ENCODE assay signal across 14 cellular contexts in genomic region chr1:184583837-184584236, GRCh38.
"Had no signal": no experiment of that assay in that cellular context is flagged by ENCODE, and none has a peak within 500 bp of the region (broad histone marks: within the 10 kb centered on the region; RNA-seq: fewer than 3 reads in every experiment).

No MANE protein-coding gene starts in this region.

- H3K4me3 ChIP-seq: hepatocyte, left ventricle myocardium inferior, pancreas, thyroid gland had no signal

- H3K4me1 ChIP-seq: pancreas, thyroid gland had no signal

- H3K27me3 ChIP-seq: hepatocyte, pancreas, thyroid gland had no signal

- H3K27ac Mint-ChIP-seq: activated naive CD4-positive, alpha-beta T cell treated with anti-CD3 and anti-CD28 coated beads for 36 hours; activated naive CD8-positive, alpha-beta T cell treated with anti-CD3 and anti-CD28 coated beads, Interleukin-2, amount 50 U/mL, for 24 hours; activated T-helper 17 cell treated with anti-CD3 and anti-CD28 coated beads, Interleukin-2, amount 50 U/mL, for 72 hours; stimulated activated naive B cell treated with anti-CD40 and anti-IgM and Interleukin-4, amounts not matched to agents 10 μg/mL and 1 μg/mL and 100 μg/mL, for 72 hours; T-cell had no signal

- ATAC-seq: activated naive CD8-positive, alpha-beta T cell treated with anti-CD3 and anti-CD28 coated beads, Interleukin-2, amount 50 U/mL, for 24 hours; activated T-helper 17 cell treated with anti-CD3 and anti-CD28 coated beads, Interleukin-2, amount 50 U/mL, for 72 hours; esophagus mucosa; pancreas; stimulated activated naive B cell treated with anti-CD40 and anti-IgM and Interleukin-4, amounts not matched to agents 10 μg/mL and 1 μg/mL and 100 μg/mL, for 72 hours; T-cell had no signal

- DNase-seq: activated CD4-positive, alpha-beta T cell treated with anti-CD3 and anti-CD28 coated beads, Interleukin-2, amount 50 U/mL, for 4 hours; activated CD4-positive, CD25-positive, alpha-beta regulatory T cell treated with anti-CD3 and anti-CD28 coated beads, Interleukin-2, amount 50 U/mL, for 72 hours; activated naive CD4-positive, alpha-beta T cell treated with anti-CD3 and anti-CD28 coated beads for 36 hours; activated naive CD8-positive, alpha-beta T cell treated with anti-CD3 and anti-CD28 coated beads, Interleukin-2, amount 50 U/mL, for 24 hours; aorta; left ventricle myocardium inferior; pancreas; stimulated activated naive B cell treated with anti-CD40 and anti-IgM and Interleukin-4, amounts not matched to agents 10 μg/mL and 1 μg/mL and 100 μg/mL, for 72 hours; T-cell; T-helper 9 cell; thyroid gland had no signal

- H3K36me3 Mint-ChIP-seq: T-cell had no signal

- H3K27ac ChIP-seq: hepatocyte, left ventricle myocardium inferior, pancreas, thyroid gland had no signal

- H3K4me1 Mint-ChIP-seq: activated naive CD8-positive, alpha-beta T cell treated with anti-CD3 and anti-CD28 coated beads, Interleukin-2, amount 50 U/mL, for 24 hours; activated T-helper 17 cell treated with anti-CD3 and anti-CD28 coated beads, Interleukin-2, amount 50 U/mL, for 72 hours; stimulated activated naive B cell treated with anti-CD40 and anti-IgM and Interleukin-4, amounts not matched to agents 10 μg/mL and 1 μg/mL and 100 μg/mL, for 72 hours; T-cell had no signal

- H2AFZ ChIP-seq: hepatocyte had no signal

- H3K9me3 ChIP-seq: pancreas, thyroid gland had no signal

- H3K36me3 ChIP-seq: pancreas, thyroid gland had no signal

- H3K27me3 Mint-ChIP-seq: stimulated activated naive B cell treated with anti-CD40 and anti-IgM and Interleukin-4, amounts not matched to agents 10 μg/mL and 1 μg/mL and 100 μg/mL, for 72 hours had no signal

- H3K4me3 Mint-ChIP-seq: activated naive CD4-positive, alpha-beta T cell treated with anti-CD3 and anti-CD28 coated beads for 36 hours; activated naive CD8-positive, alpha-beta T cell treated with anti-CD3 and anti-CD28 coated beads, Interleukin-2, amount 50 U/mL, for 24 hours; activated T-helper 17 cell treated with anti-CD3 and anti-CD28 coated beads, Interleukin-2, amount 50 U/mL, for 72 hours; stimulated activated naive B cell treated with anti-CD40 and anti-IgM and Interleukin-4, amounts not matched to agents 10 μg/mL and 1 μg/mL and 100 μg/mL, for 72 hours; T-cell had no signal

- H3K4me2 ChIP-seq: hepatocyte had no signal
